ENCODE assay signal across 22 cellular contexts in the genomic region with DNA sequence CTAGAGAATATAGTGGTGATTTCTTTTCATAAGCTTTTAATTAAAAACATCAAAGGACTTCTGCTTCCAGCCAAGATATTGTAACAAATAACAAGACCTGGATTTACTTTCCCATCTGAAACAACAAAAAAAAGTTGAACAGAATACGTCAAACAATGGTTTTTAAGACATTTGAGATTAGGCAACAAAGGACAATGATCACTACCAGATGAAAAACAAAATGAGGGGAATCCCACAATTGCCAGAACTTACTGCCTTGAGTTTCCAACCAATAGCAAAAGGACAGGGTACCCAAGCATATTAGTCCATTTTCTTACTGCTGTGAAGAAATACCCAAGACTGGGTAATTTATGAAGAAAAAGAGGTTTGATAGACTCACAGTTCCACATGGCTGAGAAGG.
"Had no signal": no experiment of that assay in that cellular context is flagged by ENCODE, and none has a peak within 500 bp of the region (broad histone marks: within the 10 kb centered on the region; RNA-seq: fewer than 3 reads in every experiment).

No MANE protein-coding gene starts in this region.

- H3K4me3 ChIP-seq: dorsolateral prefrontal cortex, gastroesophageal sphincter, heart left ventricle, hepatocyte, left lung, neural progenitor cell, right lobe of liver, thoracic aorta, transverse colon, upper lobe of right lung, uterus had no signal

- H3K36me3 ChIP-seq: gastroesophageal sphincter, heart left ventricle, left lung, neural progenitor cell, right lobe of liver, thoracic aorta, transverse colon, upper lobe of right lung, uterus had no signal

- H3K27me3 ChIP-seq: dorsolateral prefrontal cortex, foreskin keratinocyte, gastroesophageal sphincter, heart left ventricle, hepatocyte, left lung, neural progenitor cell, right lobe of liver, transverse colon, upper lobe of right lung, uterus had no signal

- DNase-seq: dorsolateral prefrontal cortex; effector CD4-positive, alpha-beta T cell; foreskin keratinocyte; heart left ventricle; kidney; left cardiac atrium; left lung; mesenchymal stem cell; naive thymus-derived CD4-positive, alpha-beta T cell; right lobe of liver; small intestine; stimulated activated CD4-positive, alpha-beta T cell treated with anti-CD3 and anti-CD28 coated beads, Interleukin-15, amount 100 ng/mL, for 24 hours; stimulated activated CD4-positive, alpha-beta T cell treated with anti-CD3 and anti-CD28 coated beads, Interleukin-2, amount 100 ng/mL, for 48 hours; stimulated activated naive B cell treated with anti-CD40 and anti-IgM and Interleukin-4, amounts not matched to agents 10 μg/mL and 1 μg/mL and 100 μg/mL, for 72 hours; transverse colon; upper lobe of right lung; uterus had no signal

- ATAC-seq: foreskin keratinocyte; gastroesophageal sphincter; heart left ventricle; left cardiac atrium; left lung; naive thymus-derived CD4-positive, alpha-beta T cell; right lobe of liver; stimulated activated naive B cell treated with anti-CD40 and anti-IgM and Interleukin-4, amounts not matched to agents 10 μg/mL and 1 μg/mL and 100 μg/mL, for 72 hours; upper lobe of right lung had no signal

- H3K4me1 ChIP-seq: foreskin keratinocyte, gastroesophageal sphincter, heart left ventricle, left lung, neural progenitor cell, parathyroid adenoma, right lobe of liver, transverse colon, upper lobe of right lung, uterus had no signal

- H3K9me3 ChIP-seq: right lobe of liver, uterus had no signal

- H3K27ac ChIP-seq: dorsolateral prefrontal cortex, foreskin keratinocyte, gastroesophageal sphincter, heart left ventricle, hepatocyte, left lung, neural progenitor cell, parathyroid adenoma, right lobe of liver, thoracic aorta, transverse colon, upper lobe of right lung, uterus had no signal
